ENCODE assay signal across 12 cellular contexts in the genomic region with DNA sequence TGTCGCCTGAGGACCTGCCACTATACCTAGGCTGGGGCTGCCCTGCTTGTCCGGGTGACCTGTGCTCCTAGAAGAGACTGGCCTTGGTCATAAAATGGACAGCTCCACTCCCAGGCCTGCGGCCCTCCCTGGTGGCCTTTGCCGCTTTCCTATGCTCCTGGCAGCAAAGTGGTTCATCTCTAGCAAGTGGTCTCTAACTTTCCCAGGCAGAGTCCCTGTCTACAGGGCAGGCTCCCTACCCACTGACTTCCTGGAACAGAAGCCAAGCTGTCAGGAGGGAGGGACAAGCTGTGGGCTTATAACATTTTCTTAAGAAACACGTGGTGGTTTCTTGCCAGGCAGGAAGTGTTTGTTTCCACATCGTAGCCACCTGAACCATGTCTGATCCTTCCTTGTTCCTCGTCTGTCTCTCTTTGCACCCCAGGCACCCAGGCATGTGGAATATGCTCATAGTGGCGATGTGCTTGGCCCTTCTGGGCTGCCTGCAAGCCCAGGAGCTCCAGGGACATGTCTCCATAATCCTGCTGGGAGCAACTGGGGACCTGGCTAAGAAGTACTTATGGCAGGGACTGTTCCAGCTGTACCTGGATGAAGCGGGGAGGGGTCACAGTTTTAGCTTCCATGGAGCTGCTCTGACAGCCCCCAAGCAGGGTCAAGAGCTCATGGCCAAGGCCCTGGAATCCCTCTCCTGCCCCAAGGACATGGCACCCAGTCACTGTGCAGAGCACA. TPM values are rescaled to one million over a fixed set of nuclear protein-coding genes. Genes with fewer than 3 reads are reported as not detected.
A peak's percentile ranks its signal among the peaks of the same experiment; 100 is the strongest.
DNase-seq lines count a peak whose midpoint lies in the region; ATAC-seq and TF ChIP-seq lines count a peak whose summit lies in the region.
"Had no signal": no experiment of that assay in that cellular context is flagged by ENCODE, and none has a peak within 500 bp of the region (broad histone marks: within the 10 kb centered on the region; RNA-seq: fewer than 3 reads in every experiment).

No MANE protein-coding gene starts in this region.

- H3K36me3 Mint-ChIP-seq in activated T-helper 2 cell treated with anti-CD3 and anti-CD28 coated beads, Interferon-gamma antibody, Interleukin-2, Interleukin-4, amounts not matched to agents 10 μg/mL and 5 μg/mL and 100 μg/mL, durations not matched to agents 14 hours and 24 hours and 36 hours (ENCODE audit: low read depth): peaks cover 42% of the 10 kb centered on the region

- TF ChIP-seq CTCF in heart right ventricle (IDR thresholded peaks at IDR 0.05): no peak
- TF ChIP-seq CTCF in right lobe of liver (IDR thresholded peaks at IDR 0.05): no peak
- no peak for TF ChIP-seq CTCF in transverse colon (IDR thresholded peaks at IDR 0.05)

- H3K4me3 Mint-ChIP-seq in activated T-helper 2 cell treated with anti-CD3 and anti-CD28 coated beads, Interferon-gamma antibody, Interleukin-2, Interleukin-4, amounts not matched to agents 10 μg/mL and 5 μg/mL and 100 μg/mL, durations not matched to agents 14 hours and 24 hours and 36 hours (ENCODE audit: low read depth): no peak overlapping the region
- H3K4me3 Mint-ChIP-seq: B cell had no signal

- no peak for TF ChIP-seq EP300 in transverse colon (IDR thresholded peaks at IDR 0.05; ENCODE audit: low read depth)

- H3K4me1 Mint-ChIP-seq in activated T-helper 2 cell treated with anti-CD3 and anti-CD28 coated beads, Interferon-gamma antibody, Interleukin-2, Interleukin-4, amounts not matched to agents 10 μg/mL and 5 μg/mL and 100 μg/mL, durations not matched to agents 14 hours and 24 hours and 36 hours (ENCODE audit: low read depth): peaks cover 52% of the 10 kb centered on the region

- H3K4me3 ChIP-seq in heart right ventricle (no peak overlapping the region), right lobe of liver (peak overlapping the region in 1 of 3 donors; percentile 58), transverse colon (no peak overlapping the region)
- H3K4me3 ChIP-seq: SK-N-MC had no signal

- peaks cover 0 to 52% (median 23%) of the 10 kb centered on the region in 9 donors for H3K36me3 ChIP-seq in heart right ventricle
- peaks cover 6 to 31% (median 20%) of the 10 kb centered on the region in 4 donors for H3K36me3 ChIP-seq in right lobe of liver
- no peaks in the 10 kb centered on the region for H3K36me3 ChIP-seq in transverse colon

- no peaks in the 10 kb centered on the region for H3K27me3 Mint-ChIP-seq in activated T-helper 2 cell treated with anti-CD3 and anti-CD28 coated beads, Interferon-gamma antibody, Interleukin-2, Interleukin-4, amounts not matched to agents 10 μg/mL and 5 μg/mL and 100 μg/mL, durations not matched to agents 14 hours and 24 hours and 36 hours (ENCODE audit: low read depth)
- H3K27me3 Mint-ChIP-seq: B cell had no signal

- no peak for TF ChIP-seq POLR2A in right lobe of liver (IDR thresholded peaks at IDR 0.05)
- TF ChIP-seq POLR2A in transverse colon (IDR thresholded peaks at IDR 0.05): no peak

- no peaks in the 10 kb centered on the region for H3K9me3 ChIP-seq in heart right ventricle
- H3K9me3 ChIP-seq in right lobe of liver: no peaks in the 10 kb centered on the region
- no peaks in the 10 kb centered on the region for H3K9me3 ChIP-seq in transverse colon

- peaks cover 9 to 97% (median 72%) of the 10 kb centered on the region in 9 donors for H3K4me1 ChIP-seq in heart right ventricle
- H3K4me1 ChIP-seq in right lobe of liver: peaks cover 0 to 65% (median 29%) of the 10 kb centered on the region in 4 donors
- H3K4me1 ChIP-seq in transverse colon: peaks cover 13 to 70% (median 34%) of the 10 kb centered on the region in 4 donors

- H3K9me3 Mint-ChIP-seq in activated T-helper 2 cell treated with anti-CD3 and anti-CD28 coated beads, Interferon-gamma antibody, Interleukin-2, Interleukin-4, amounts not matched to agents 10 μg/mL and 5 μg/mL and 100 μg/mL, durations not matched to agents 14 hours and 24 hours and 36 hours: no peaks in the 10 kb centered on the region

- WGBS in heart right ventricle, 2 donors: 73 to 79% methylated on average over 9 of the region's 9 CpGs
- WGBS in right lobe of liver (ENCODE audit: insufficient coverage, low coverage, low lambda C conversion rate, missing lambda C conversion rate): 0% methylated on average over 1 of the region's 9 CpGs
- WGBS in transverse colon (ENCODE audit: low coverage in 1 of 2), 2 donors: 50 to 54% methylated on average over 2 to 8 of the region's 9 CpGs

- in situ Hi-C loops in transverse colon (cut with MboI; ENCODE audit: low pct_ligation_motif_present in 1 of 4, low pct_unique_long_range_greater_than_20kb in 1 of 4, low sequenced_read_pairs in 3 of 4): no loop called here

- DNase-seq in heart right ventricle (no peak), left cardiac atrium (no peak), right lobe of liver (no peak), transverse colon (peak; percentile 61), HuH-7.5 (ENCODE audit: low spot score) (no peak)
- DNase-seq in activated T-helper 2 cell treated with anti-CD3 and anti-CD28 coated beads, Interferon-gamma antibody, Interleukin-2, Interleukin-4, amounts not matched to agents 10 μg/mL and 5 μg/mL and 100 μg/mL, durations not matched to agents 14 hours and 24 hours and 36 hours (ENCODE audit: low spot score): no peak
- DNase-seq in stimulated activated CD4-positive, alpha-beta T cell treated with anti-CD3 and anti-CD28 coated beads, Interleukin-4, amount 100 ng/mL, for 4 hours: no peak
- DNase-seq: cortex of kidney, hypothalamus had no signal

- intact Hi-C loops in heart right ventricle (cut with DNase I): no loop called here
- intact Hi-C loops in left cardiac atrium (cut with DNase I): no loop called here
- intact Hi-C loops in activated T-helper 2 cell treated with anti-CD3 and anti-CD28 coated beads, Interferon-gamma antibody, Interleukin-2, Interleukin-4, amounts not matched to agents 10 μg/mL and 5 μg/mL and 100 μg/mL, durations not matched to agents 14 hours and 24 hours and 36 hours (cut with micrococcal nuclease): no loop called here
- intact Hi-C loops in right lobe of liver (cut with DNase I): no loop called here
- intact Hi-C loops in transverse colon (cut with DNase I; ENCODE audit: low total_unique reads): no loop called here

- peak overlapping the region; percentile 70 for H3K27ac Mint-ChIP-seq in activated T-helper 2 cell treated with anti-CD3 and anti-CD28 coated beads, Interferon-gamma antibody, Interleukin-2, Interleukin-4, amounts not matched to agents 10 μg/mL and 5 μg/mL and 100 μg/mL, durations not matched to agents 14 hours and 24 hours and 36 hours
- H3K27ac Mint-ChIP-seq: B cell had no signal

- ATAC-seq in heart right ventricle (no peak), left cardiac atrium (no peak), right lobe of liver (no peak), GM18511 (IDR thresholded peaks at IDR 0.05; ENCODE audit: unreplicated experiment) (no peak)

- H3K27me3 ChIP-seq in heart right ventricle (no peaks in the 10 kb centered on the region), right lobe of liver (no peaks in the 10 kb centered on the region), transverse colon (no peaks in the 10 kb centered on the region)

- peak overlapping the region in 9 of 10 donors; percentile 15 to 96 (median 69) for H3K27ac ChIP-seq in heart right ventricle
- H3K27ac ChIP-seq in right lobe of liver: peak overlapping the region; percentile 54 to 99 (median 95)
- H3K27ac ChIP-seq in transverse colon: peak overlapping the region; percentile 47 to 70 (median 62)
- H3K27ac ChIP-seq: SK-N-MC had no signal

RNA-seq across cellular contexts. Expression of a gene that starts 10.1 kb away (rescaled TPM):
- total RNA-seq in heart right ventricle (10 to 100 TPM; 22.3 to 45.0 (median 29.3) TPM), left cardiac atrium (10 to 100 TPM; 33.3 to 40.6 TPM), right lobe of liver (100 to 1,000 TPM; 102 to 158 (median 120) TPM), transverse colon (10 to 100 TPM; 24.1 to 49.4 (median 26.7) TPM)
- 10 to 100 TPM in 1 of 2 donors, 1 to 10 TPM in 1; 5.7 to 17.1 TPM for polyA plus RNA-seq in heart right ventricle
- total RNA-seq in activated T-helper 2 cell treated with anti-CD3 and anti-CD28 coated beads, Interferon-gamma antibody, Interleukin-2, Interleukin-4, amounts not matched to agents 10 μg/mL and 5 μg/mL and 100 μg/mL, durations not matched to agents 14 hours and 24 hours and 36 hours: 27.1 and 28.0 TPM in 2 replicates

RNA-seq across cellular contexts. Expression of a gene that starts 48.0 kb away (rescaled TPM):
- 10 to 100 TPM in 3 of 10 donors, 1 to 10 TPM in 7; 5.5 to 16.5 (median 9.4) TPM for total RNA-seq in heart right ventricle
- polyA plus RNA-seq in heart right ventricle: 1 to 10 TPM; 6.7 to 7.5 TPM
- total RNA-seq in left cardiac atrium: 10 to 100 TPM; 16.8 to 19.1 TPM
- 7.1 and 7.5 TPM in 2 replicates for total RNA-seq in activated T-helper 2 cell treated with anti-CD3 and anti-CD28 coated beads, Interferon-gamma antibody, Interleukin-2, Interleukin-4, amounts not matched to agents 10 μg/mL and 5 μg/mL and 100 μg/mL, durations not matched to agents 14 hours and 24 hours and 36 hours
- total RNA-seq in right lobe of liver: 100 to 1,000 TPM in 1 of 6 experiments, 10 to 100 TPM in 4, 1 to 10 TPM in 1; 7.7 to 121 (median 37.0) TPM
- 10 to 100 TPM; 40.0 to 82.1 (median 52.6) TPM for total RNA-seq in transverse colon
